Comparison of ENCODE assay signal across 9 cellular contexts in genomic region chr2:71530246-71530986, GRCh38.
A peak's percentile ranks its signal among the peaks of the same experiment; 100 is the strongest.
DNase-seq lines count a peak whose midpoint lies in the region; ATAC-seq, FAIRE-seq and TF ChIP-seq lines count a peak whose summit lies in the region.
"Had no signal": no experiment of that assay in that cellular context is flagged by ENCODE, and none has a peak within 500 bp of the region (broad histone marks: within the 10 kb centered on the region; RNA-seq: fewer than 3 reads in every experiment).

No MANE protein-coding gene starts in this region.

- H3K27me3 ChIP-seq in endothelial cell of umbilical vein (ENCODE audit: control insufficient read depth in 2 of 2, insufficient read depth in 2 of 2, low read length in 2 of 2) = no peaks in the 10 kb centered on the region

- dilution Hi-C loops in endothelial cell of umbilical vein (cut with MboI; ENCODE audit: extremely low pct_ligation_motif_present, low sequenced_read_pairs) = no loop called here

- H2AFZ ChIP-seq in endothelial cell of umbilical vein (ENCODE audit: low read depth, low read length) = no peak overlapping the region

- POLR2A ChIA-PET in endothelial cell of umbilical vein (lab: Charles Lee) = no interaction called here

- H3K4me3 Mint-ChIP-seq in activated naive CD4-positive, alpha-beta T cell treated with anti-CD3 and anti-CD28 coated beads, Interleukin-2, amount 10 ng/mL, durations not matched to agents 7 days and 5 days = no peak overlapping the region
- H3K4me3 Mint-ChIP-seq: dendritic cell treated with granulocyte-macrophage colony-stimulating factor and Interleukin-4, amounts not matched to agents 40 ng/mL and 50 ng/mL, for 4 days had no signal

- no peaks in the 10 kb centered on the region for H3K9me3 Mint-ChIP-seq in activated naive CD4-positive, alpha-beta T cell treated with anti-CD3 and anti-CD28 coated beads, Interleukin-2, amount 10 ng/mL, durations not matched to agents 7 days and 5 days
- H3K9me3 Mint-ChIP-seq: dendritic cell treated with granulocyte-macrophage colony-stimulating factor and Interleukin-4, amounts not matched to agents 40 ng/mL and 50 ng/mL, for 4 days had no signal

- no peak overlapping the region for H3K4me2 ChIP-seq in endothelial cell of umbilical vein (ENCODE audit: insufficient read depth, low read length)

- no peaks in the 10 kb centered on the region for H3K9me3 ChIP-seq in endothelial cell of umbilical vein (replicated peaks; ENCODE audit: control insufficient read depth, insufficient read depth, low read length)

- DNase-seq in activated naive CD4-positive, alpha-beta T cell treated with anti-CD3 and anti-CD28 coated beads, Interleukin-2, amount 10 ng/mL, durations not matched to agents 7 days and 5 days = peak; percentile 37
- no peak for DNase-seq in activated naive CD4-positive, alpha-beta T cell treated with anti-CD3 and anti-CD28 coated beads, Interleukin-2, amount 50 U/mL, for 16 hours
- peak in 41 of 76 experiments; percentile 3 to 65 (median 32) for DNase-seq in HUDEP-2 (lab: John Stamatoyannopoulos, UW; ENCODE audit: unreplicated experiment in 76 of 76)
- DNase-seq in RPMI8226 = peak; percentile 52
- peak; percentile 64 for DNase-seq in endothelial cell of umbilical vein (ENCODE audit: low read depth, low spot score)
- DNase-seq in myocyte (ENCODE audit: low read depth) = peak; percentile 58
- DNase-seq in omental fat pad (ENCODE audit: low spot score) = no peak

- no peaks in the 10 kb centered on the region for H3K9me1 ChIP-seq in endothelial cell of umbilical vein (replicated peaks; ENCODE audit: control insufficient read depth, extremely low read depth, insufficient read depth, low read length)

- no peak overlapping the region for H3K27ac ChIP-seq in endothelial cell of umbilical vein (ENCODE audit: insufficient read depth, low read depth, low read length)

- H3K36me3 Mint-ChIP-seq in activated naive CD4-positive, alpha-beta T cell treated with anti-CD3 and anti-CD28 coated beads, Interleukin-2, amount 10 ng/mL, durations not matched to agents 7 days and 5 days = no peaks in the 10 kb centered on the region

- intact Hi-C loops in endothelial cell of umbilical vein (cut with micrococcal nuclease) = loop anchor here (5.0 kb wide), 1 partner anchor 267 kb away; no protein-coding TSS in a partner anchor

- peak; percentile 64 to 67 for TF ChIP-seq CTCF in endothelial cell of umbilical vein (IDR thresholded peaks at IDR 0.05; ENCODE audit: extremely low read depth in 1 of 2, insufficient read depth in 1 of 2, low read depth in 1 of 2, low read length in 2 of 2)
- TF ChIP-seq CTCF in omental fat pad (IDR thresholded peaks at IDR 0.05) = no peak

- H4K20me1 ChIP-seq in endothelial cell of umbilical vein (replicated peaks; ENCODE audit: control insufficient read depth, extremely low read depth, insufficient read depth, low read length) = no peaks in the 10 kb centered on the region

- peak; percentile 95 for FAIRE-seq in endothelial cell of umbilical vein (lab: Jason Lieb, UNC)

- no peak overlapping the region for H3K9ac ChIP-seq in endothelial cell of umbilical vein (replicated peaks; ENCODE audit: extremely low read depth, insufficient read depth, low read length)

- no peak overlapping the region for H3K4me3 ChIP-seq in endothelial cell of umbilical vein (replicated peaks in 1 of 3; ENCODE audit: insufficient read depth in 1 of 3, low read depth in 1 of 3, low read length in 3 of 3)

- no peak overlapping the region for H3K27ac Mint-ChIP-seq in activated naive CD4-positive, alpha-beta T cell treated with anti-CD3 and anti-CD28 coated beads, Interleukin-2, amount 10 ng/mL, durations not matched to agents 7 days and 5 days
- H3K27ac Mint-ChIP-seq: dendritic cell treated with granulocyte-macrophage colony-stimulating factor and Interleukin-4, amounts not matched to agents 40 ng/mL and 50 ng/mL, for 4 days had no signal

- TF ChIP-seq POLR2A in endothelial cell of umbilical vein (IDR thresholded peaks at IDR 0.05; ENCODE audit: low read depth, low read length) = no peak

- no TSS peak for BruUV-seq in endothelial cell of umbilical vein (replicated peaks; lab: Mats Ljungman, UMichigan)

- ATAC-seq in GM21825 (IDR thresholded peaks at IDR 0.05; ENCODE audit: unreplicated experiment) (no peak), omental fat pad (ENCODE audit: low FRiP score) (no peak)

- H3K4me1 ChIP-seq in endothelial cell of umbilical vein (ENCODE audit: control insufficient read depth, extremely low read depth, insufficient read depth, low read length) = peaks cover 7% of the 10 kb centered on the region

- CTCF ChIA-PET in activated naive CD4-positive, alpha-beta T cell treated with anti-CD3 and anti-CD28 coated beads, Interleukin-2, amount 10 ng/mL, durations not matched to agents 7 days and 5 days (lab: Charles Lee) = interaction anchor here (0.7 to 3.5 kb wide), 7 partner anchors 14 to 702 kb away, joined by 4 to 13 read pairs (median 6); no protein-coding TSS in a partner anchor
- CTCF ChIA-PET in endothelial cell of umbilical vein (lab: Charles Lee) = interaction anchor here (0.6 to 4.3 kb wide), 21 partner anchors 9 to 1357 kb away, joined by 3 to 32 read pairs (median 5); partner anchors contain the start of gene SPR

- H3K36me3 ChIP-seq in endothelial cell of umbilical vein (ENCODE audit: control insufficient read depth in 2 of 2, extremely low read depth in 1 of 2, insufficient read depth in 2 of 2, low read length in 2 of 2) = peaks cover 5 to 25% of the 10 kb centered on the region in 2 experiments

- peaks cover 33% of the 10 kb centered on the region for H3K27me3 Mint-ChIP-seq in activated naive CD4-positive, alpha-beta T cell treated with anti-CD3 and anti-CD28 coated beads, Interleukin-2, amount 10 ng/mL, durations not matched to agents 7 days and 5 days
- H3K27me3 Mint-ChIP-seq: dendritic cell treated with granulocyte-macrophage colony-stimulating factor and Interleukin-4, amounts not matched to agents 40 ng/mL and 50 ng/mL, for 4 days had no signal

- no peaks in the 10 kb centered on the region for H3K4me1 Mint-ChIP-seq in activated naive CD4-positive, alpha-beta T cell treated with anti-CD3 and anti-CD28 coated beads, Interleukin-2, amount 10 ng/mL, durations not matched to agents 7 days and 5 days

- no peaks in the 10 kb centered on the region for H3K79me2 ChIP-seq in endothelial cell of umbilical vein (ENCODE audit: control insufficient read depth, insufficient read depth, low read length)

TF ChIP-seq in endothelial cell of umbilical vein, 7 proteins besides CTCF, POLR2A, EP300 and RAD21:
- TF ChIP-seq EZH2 (IDR thresholded peaks at IDR 0.05; ENCODE audit: borderline replicate concordance, low read depth, low read length, severe bottlenecking) = no peak
- TF ChIP-seq GATA2 (IDR thresholded peaks at IDR 0.05; ENCODE audit: insufficient read depth, insufficient read length, low read depth, low read length) = no peak
- TF ChIP-seq MYC (IDR thresholded peaks at IDR 0.05; ENCODE audit: low read depth, low read length) = no peak
- TF ChIP-seq JUN (IDR thresholded peaks at IDR 0.05; ENCODE audit: borderline replicate concordance, insufficient read depth, insufficient read length, low read depth) = no peak
- no peak for TF ChIP-seq FOS (IDR thresholded peaks at IDR 0.05; ENCODE audit: borderline replicate concordance, insufficient read depth, low read length)
- TF ChIP-seq MAX (IDR thresholded peaks at IDR 0.05; ENCODE audit: insufficient read depth, insufficient read length) = no peak

Comparison
In these comparisons a context has a peak if more than half of its experiments do, and no peak if none do; other contexts are left out.
1. DNase-seq: peak in activated naive CD4-positive, alpha-beta T cell treated with anti-CD3 and anti-CD28 coated beads, Interleukin-2, amount 10 ng/mL, durations not matched to agents 7 days and 5 days (single experiment), HUDEP-2 (41 of 76), RPMI8226 (single experiment), endothelial cell of umbilical vein (single experiment) and myocyte (single experiment); none in activated naive CD4-positive, alpha-beta T cell treated with anti-CD3 and anti-CD28 coated beads, Interleukin-2, amount 50 U/mL, for 16 hours (single experiment) and omental fat pad (single experiment).
2. CTCF ChIP-seq: peak in endothelial cell of umbilical vein (2 of 2); none in omental fat pad (0 of 3).